ENCODE assay signal across 8 cellular contexts in genomic region chr1:6625579-6626149, GRCh38. TPM values are rescaled to one million over a fixed set of nuclear protein-coding genes. Genes with fewer than 3 reads are reported as not detected.
DNase-seq lines count a peak whose midpoint lies in the region; ATAC-seq and TF ChIP-seq lines count a peak whose summit lies in the region.

No MANE protein-coding gene starts in this region.

- no peak for TF ChIP-seq POLR2A in esophagus squamous epithelium (IDR thresholded peaks at IDR 0.05)

- H3K27me3 ChIP-seq in esophagus squamous epithelium, result no peaks in the 10 kb centered on the region

- no peaks in the 10 kb centered on the region for H3K9me3 ChIP-seq in esophagus squamous epithelium

- H3K4me1 Mint-ChIP-seq in T-helper 2 cell treated with Interferon-gamma antibody and Interleukin-4, amounts not matched to agents 5 μg/mL and 100 μg/mL, for 36 hours (ENCODE audit: low read depth), result peaks cover 15% of the 10 kb centered on the region
- H3K4me1 Mint-ChIP-seq in neural crest cell, result peaks cover 30% of the 10 kb centered on the region

- intact Hi-C loops in esophagus squamous epithelium (cut with DNase I), result loop anchor here (10.0 kb wide), 1 partner anchor 71 kb away; the partner anchor contains the start of genes NOL9 and TAS1R1

- peaks cover 10 to 76% (median 23%) of the 10 kb centered on the region in 3 donors for H3K36me3 ChIP-seq in esophagus squamous epithelium

- peaks cover 11 to 36% (median 13%) of the 10 kb centered on the region in 3 donors for H3K4me1 ChIP-seq in esophagus squamous epithelium

- peaks cover 27% of the 10 kb centered on the region for H3K36me3 Mint-ChIP-seq in T-helper 2 cell treated with Interferon-gamma antibody and Interleukin-4, amounts not matched to agents 5 μg/mL and 100 μg/mL, for 36 hours (ENCODE audit: low read depth)
- peaks cover 12% of the 10 kb centered on the region for H3K36me3 Mint-ChIP-seq in neural crest cell (ENCODE audit: low read depth)

- peak; percentile 36 for DNase-seq in GM12865 (ENCODE audit: low read depth)
- DNase-seq in T-helper 2 cell treated with Interferon-gamma antibody and Interleukin-4, amounts not matched to agents 5 μg/mL and 100 μg/mL, for 36 hours (ENCODE audit: low spot score), result no peak
- DNase-seq in esophagus squamous epithelium (lab: John Stamatoyannopoulos, UW), result no peak
- peak; percentile 11 for DNase-seq in neural crest cell (ENCODE audit: low read depth, low spot score)
- DNase-seq in D341Med (ENCODE audit: low spot score), result no peak
- no peak for DNase-seq in NCI-H1092 treated with DMSO at 0.1 percent for 48 hours (lab: John Stamatoyannopoulos, UW)
- DNase-seq in COR-L47 (lab: John Stamatoyannopoulos, UW), result no peak

- H3K4me3 ChIP-seq in GM12865 (ENCODE audit: low read depth, low read length) (peak overlapping the region; percentile 82), esophagus squamous epithelium (peak overlapping the region; percentile 66 to 95 (median 74))

- peak overlapping the region; percentile 85 to 95 (median 91) for H3K27ac ChIP-seq in esophagus squamous epithelium

- peak; percentile 6 for ATAC-seq in HG03039 (IDR thresholded peaks at IDR 0.05; ENCODE audit: unreplicated experiment)

- peak overlapping the region; percentile 87 for H3K4me3 Mint-ChIP-seq in T-helper 2 cell treated with Interferon-gamma antibody and Interleukin-4, amounts not matched to agents 5 μg/mL and 100 μg/mL, for 36 hours
- peak overlapping the region; percentile 88 for H3K4me3 Mint-ChIP-seq in neural crest cell

- no peaks in the 10 kb centered on the region for H3K27me3 Mint-ChIP-seq in T-helper 2 cell treated with Interferon-gamma antibody and Interleukin-4, amounts not matched to agents 5 μg/mL and 100 μg/mL, for 36 hours (ENCODE audit: low read depth)
- no peaks in the 10 kb centered on the region for H3K27me3 Mint-ChIP-seq in neural crest cell (ENCODE audit: low read depth)

- TF ChIP-seq CTCF in GM12865 (IDR thresholded peaks at IDR 0.05; ENCODE audit: insufficient read depth, low read depth, low read length, missing control alignments), result no peak
- TF ChIP-seq CTCF in esophagus squamous epithelium (IDR thresholded peaks at IDR 0.05), result no peak
- peak; percentile 10 for TF ChIP-seq CTCF in neural crest cell (conservative IDR thresholded peaks at IDR 0.05)

- H3K9me3 Mint-ChIP-seq in T-helper 2 cell treated with Interferon-gamma antibody and Interleukin-4, amounts not matched to agents 5 μg/mL and 100 μg/mL, for 36 hours, result no peaks in the 10 kb centered on the region
- no peaks in the 10 kb centered on the region for H3K9me3 Mint-ChIP-seq in neural crest cell

- H3K27ac Mint-ChIP-seq in T-helper 2 cell treated with Interferon-gamma antibody and Interleukin-4, amounts not matched to agents 5 μg/mL and 100 μg/mL, for 36 hours, result peak overlapping the region; percentile 82
- H3K27ac Mint-ChIP-seq in neural crest cell (ENCODE audit: unreplicated experiment), result peak overlapping the region; percentile 37

- WGBS in esophagus squamous epithelium, 2 donors, result 0 to 2% methylated on average over 18 of the region's 32 CpGs

RNA-seq across cellular contexts. Expression of gene THAP3, which starts 1.0 kb away (rescaled TPM):
- total RNA-seq in esophagus squamous epithelium, result 10 to 100 TPM in 3 of 4 donors, 1 to 10 TPM in 1; 4.8 to 17.1 (median 13.3) TPM
- total RNA-seq in neural crest cell, result 26.1 and 28.5 TPM in 2 replicates

RNA-seq across cellular contexts. Expression of gene PHF13, which starts 12.1 kb away (rescaled TPM):
- 10 to 100 TPM in 1 of 4 donors, 1 to 10 TPM in 3; 6.7 to 12.1 (median 8.7) TPM for total RNA-seq in esophagus squamous epithelium
- total RNA-seq in neural crest cell, result 32.6 and 33.5 TPM in 2 replicates

RNA-seq across cellular contexts. Expression of gene KLHL21, which starts 23.0 kb away (rescaled TPM):
- total RNA-seq in esophagus squamous epithelium, result 10 to 100 TPM; 45.9 to 68.1 (median 55.1) TPM
- 18.8 and 19.0 TPM in 2 replicates for total RNA-seq in neural crest cell

RNA-seq across cellular contexts. Expression of gene ZBTB48, which starts 45.9 kb away (rescaled TPM):
- total RNA-seq in esophagus squamous epithelium (10 to 100 TPM in 3 of 4 donors, 1 to 10 TPM in 1; 7.2 to 26.0 (median 16.0) TPM), neural crest cell (35.7 and 41.0 TPM in 2 replicates)

Comparison
In these comparisons a context has a peak if more than half of its experiments do, and no peak if none do; other contexts are left out.
1. DNase-seq: peak in GM12865 (single experiment) and neural crest cell (single experiment); none in T-helper 2 cell treated with Interferon-gamma antibody and Interleukin-4, amounts not matched to agents 5 μg/mL and 100 μg/mL, for 36 hours (single experiment), esophagus squamous epithelium (single experiment), D341Med (single experiment), NCI-H1092 treated with DMSO at 0.1 percent for 48 hours (single experiment) and COR-L47 (single experiment).